32 cellular contexts compared by ENCODE assay signal in genomic region chr5:64655596-64655995, GRCh38. TPM values are rescaled to one million over a fixed set of nuclear protein-coding genes. Genes with fewer than 3 reads are reported as not detected.
"Had no signal": no experiment of that assay in that cellular context is flagged by ENCODE, and none has a peak within 500 bp of the region (broad histone marks: within the 10 kb centered on the region; RNA-seq: fewer than 3 reads in every experiment).

No MANE protein-coding gene starts in this region.

- H3K27me3 Mint-ChIP-seq: stimulated activated memory B cell treated with anti-CD40 and anti-IgM and Interleukin-4, amounts not matched to agents 10 μg/mL and 1 μg/mL and 100 μg/mL, for 72 hours; stimulated activated naive CD8-positive, alpha-beta T cell treated with anti-CD3 and anti-CD28 coated beads, Interleukin-15, amount 100 ng/mL, for 72 hours; stimulated activated naive CD8-positive, alpha-beta T cell treated with anti-CD3 and anti-CD28 coated beads, Interleukin-15, Interleukin-2, amounts not matched to agents 100 ng/mL and 50 ng/mL, for 24 hours; type B pancreatic cell had no signal

- H3K27ac ChIP-seq: stomach, suprapubic skin, testis, thoracic aorta, thyroid gland, tibial artery, tibial nerve, transverse colon, upper lobe of left lung, upper lobe of right lung, uterus, vagina had no signal

- H3K4me1 ChIP-seq: stomach, suprapubic skin, testis, thyroid gland, tibial artery, tibial nerve, transverse colon, upper lobe of left lung, upper lobe of right lung, uterus, vagina had no signal

- H3K27me3 ChIP-seq: stomach, suprapubic skin, testis, thyroid gland, tibial artery, tibial nerve, transverse colon, upper lobe of left lung, upper lobe of right lung, uterus, vagina had no signal

- ATAC-seq: stimulated activated effector memory CD8-positive, alpha-beta T cell treated with anti-CD3 and anti-CD28 coated beads, Interleukin-12 subunit alpha, Interleukin-12 subunit beta, amount 100 ng/mL, for 72 hours; stimulated activated memory B cell treated with anti-CD40 and anti-IgM and Interleukin-4, amounts not matched to agents 10 μg/mL and 1 μg/mL and 100 μg/mL, for 72 hours; stimulated activated naive B cell treated with anti-CD40 and anti-IgM and Interleukin-4, amounts not matched to agents 10 μg/mL and 1 μg/mL and 100 μg/mL, for 72 hours; stimulated activated naive CD8-positive, alpha-beta T cell treated with anti-CD3 and anti-CD28 coated beads, Interleukin-15, amount 100 ng/mL, for 72 hours; stimulated activated naive CD8-positive, alpha-beta T cell treated with anti-CD3 and anti-CD28 coated beads, Interleukin-15, Interleukin-2, amounts not matched to agents 100 U/mL and 50 U/mL, for 24 hours; upper lobe of right lung had no signal

- H3K9me3 ChIP-seq: stomach, suprapubic skin, testis, thoracic aorta, thyroid gland, tibial artery, upper lobe of left lung, upper lobe of right lung, uterus, vagina had no signal

- H3K27ac Mint-ChIP-seq: stimulated activated effector memory CD8-positive, alpha-beta T cell treated with anti-CD3 and anti-CD28 coated beads, Interleukin-12 subunit alpha, Interleukin-12 subunit beta, amount 100 ng/mL, for 72 hours; stimulated activated memory B cell treated with anti-CD40 and anti-IgM and Interleukin-4, amounts not matched to agents 10 μg/mL and 1 μg/mL and 100 μg/mL, for 72 hours; stimulated activated naive B cell treated with anti-CD40 and anti-IgM and Interleukin-4, amounts not matched to agents 10 μg/mL and 1 μg/mL and 100 μg/mL, for 72 hours; stimulated activated naive CD8-positive, alpha-beta T cell treated with anti-CD3 and anti-CD28 coated beads, Interleukin-15, amount 100 ng/mL, for 72 hours; stimulated activated naive CD8-positive, alpha-beta T cell treated with anti-CD3 and anti-CD28 coated beads, Interleukin-15, Interleukin-2, amounts not matched to agents 100 ng/mL and 50 ng/mL, for 24 hours; type B pancreatic cell had no signal

- H3K36me3 ChIP-seq: stomach, suprapubic skin, thoracic aorta, thyroid gland, tibial artery, tibial nerve, transverse colon, upper lobe of left lung, upper lobe of right lung, uterus, vagina had no signal

- H3K4me1 Mint-ChIP-seq: stimulated activated effector memory CD8-positive, alpha-beta T cell treated with anti-CD3 and anti-CD28 coated beads, Interleukin-12 subunit alpha, Interleukin-12 subunit beta, amount 100 ng/mL, for 72 hours; stimulated activated memory B cell treated with anti-CD40 and anti-IgM and Interleukin-4, amounts not matched to agents 10 μg/mL and 1 μg/mL and 100 μg/mL, for 72 hours; stimulated activated naive B cell treated with anti-CD40 and anti-IgM and Interleukin-4, amounts not matched to agents 10 μg/mL and 1 μg/mL and 100 μg/mL, for 72 hours; stimulated activated naive CD8-positive, alpha-beta T cell treated with anti-CD3 and anti-CD28 coated beads, Interleukin-15, amount 100 ng/mL, for 72 hours had no signal

- H3K4me3 ChIP-seq: stomach, suprapubic skin, testis, thoracic aorta, thyroid gland, tibial artery, tibial nerve, transverse colon, upper lobe of left lung, upper lobe of right lung, uterus, vagina had no signal

- H3K36me3 Mint-ChIP-seq: stimulated activated effector memory CD8-positive, alpha-beta T cell treated with anti-CD3 and anti-CD28 coated beads, Interleukin-12 subunit alpha, Interleukin-12 subunit beta, amount 100 ng/mL, for 72 hours; stimulated activated memory B cell treated with anti-CD40 and anti-IgM and Interleukin-4, amounts not matched to agents 10 μg/mL and 1 μg/mL and 100 μg/mL, for 72 hours; type B pancreatic cell had no signal

- H3K9me3 Mint-ChIP-seq: stimulated activated effector memory CD8-positive, alpha-beta T cell treated with anti-CD3 and anti-CD28 coated beads, Interleukin-12 subunit alpha, Interleukin-12 subunit beta, amount 100 ng/mL, for 72 hours; stimulated activated naive CD8-positive, alpha-beta T cell treated with anti-CD3 and anti-CD28 coated beads, Interleukin-15, amount 100 ng/mL, for 72 hours; stimulated activated naive CD8-positive, alpha-beta T cell treated with anti-CD3 and anti-CD28 coated beads, Interleukin-15, Interleukin-2, amounts not matched to agents 100 ng/mL and 50 ng/mL, for 24 hours had no signal

- H3K4me3 Mint-ChIP-seq: stimulated activated effector memory CD8-positive, alpha-beta T cell treated with anti-CD3 and anti-CD28 coated beads, Interleukin-12 subunit alpha, Interleukin-12 subunit beta, amount 100 ng/mL, for 72 hours; stimulated activated memory B cell treated with anti-CD40 and anti-IgM and Interleukin-4, amounts not matched to agents 10 μg/mL and 1 μg/mL and 100 μg/mL, for 72 hours; stimulated activated naive B cell treated with anti-CD40 and anti-IgM and Interleukin-4, amounts not matched to agents 10 μg/mL and 1 μg/mL and 100 μg/mL, for 72 hours; stimulated activated naive CD8-positive, alpha-beta T cell treated with anti-CD3 and anti-CD28 coated beads, Interleukin-15, amount 100 ng/mL, for 72 hours; stimulated activated naive CD8-positive, alpha-beta T cell treated with anti-CD3 and anti-CD28 coated beads, Interleukin-15, Interleukin-2, amounts not matched to agents 100 ng/mL and 50 ng/mL, for 24 hours; type B pancreatic cell had no signal

- FAIRE-seq: urothelium cell line had no signal

- DNase-seq: stimulated activated CD4-positive, alpha-beta T cell treated with anti-CD3 and anti-CD28 coated beads, Interleukin-2, amount 100 ng/mL, for 48 hours; stimulated activated CD4-positive, alpha-beta T cell treated with anti-CD3 and anti-CD28 coated beads, Interleukin-4, amount 100 ng/mL, for 1 hour; stimulated activated CD4-positive, alpha-beta T cell treated with anti-CD3 and anti-CD28 coated beads, Interleukin-4, amount 100 ng/mL, for 24 hours; stimulated activated CD4-positive, alpha-beta T cell treated with anti-CD3 and anti-CD28 coated beads, Interleukin-4, amount 100 ng/mL, for 4 hours; stimulated activated CD8-positive, alpha-beta memory T cell treated with anti-CD3 and anti-CD28 coated beads, Interleukin-4, amount 100 ng/mL, for 48 hours; stimulated activated naive B cell treated with anti-CD40 and anti-IgM and Interleukin-4, amounts not matched to agents 10 μg/mL and 1 μg/mL and 100 μg/mL, for 72 hours; stimulated activated naive CD4-positive, alpha-beta T cell; stimulated activated naive CD4-positive, alpha-beta T cell treated with Interleukin-2 at 50 U/mL for 16 hours; stimulated activated naive CD8-positive, alpha-beta T cell treated with anti-CD3 and anti-CD28 coated beads, Interleukin-15, amount 100 ng/mL, for 72 hours; stimulated activated naive CD8-positive, alpha-beta T cell treated with anti-CD3 and anti-CD28 coated beads, Interleukin-15, Interleukin-2, amounts not matched to agents 100 U/mL and 50 U/mL, for 24 hours; stomach; substantia nigra; testis; thyroid gland; tibial artery; transverse colon; trophoblast cell; upper lobe of left lung; upper lobe of right lung; uterus had no signal

RNA-seq across cellular contexts. Expression of gene SHISAL2B, which starts 34.7 kb away (rescaled TPM):
- total RNA-seq: stomach, subcutaneous adipose tissue, suprapubic skin, thoracic aorta, thyroid gland, tibial nerve, transverse colon, upper lobe of left lung, upper lobe of right lung, ureter, urinary bladder, uterus, vagina had no signal
- polyA plus RNA-seq: stomach, urinary bladder had no signal
